Comparison of ENCODE assay signal across 12 cellular contexts in the genomic region with DNA sequence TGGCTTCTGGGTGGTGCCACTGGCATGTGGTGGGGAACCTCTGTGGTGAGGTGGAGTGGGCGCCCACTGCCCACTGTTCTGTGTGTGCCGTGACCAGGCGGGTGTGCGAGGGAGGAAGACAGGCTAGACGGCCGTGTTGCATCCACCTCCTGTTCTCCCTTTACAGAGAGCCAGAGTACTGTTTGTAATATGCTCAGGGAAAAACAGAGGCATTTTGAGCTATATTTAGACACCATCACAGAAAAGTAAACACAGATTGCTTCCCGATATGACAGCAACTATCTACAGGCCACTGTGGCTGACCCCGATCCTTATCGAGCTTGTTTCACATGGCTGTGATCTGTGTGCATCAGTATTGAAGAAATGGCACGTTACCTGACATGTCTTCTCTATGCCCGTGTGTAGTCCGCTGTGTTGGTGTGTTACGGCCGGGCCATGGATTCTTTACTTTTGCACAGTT. TPM values are rescaled to one million over a fixed set of nuclear protein-coding genes. Genes with fewer than 3 reads are reported as not detected.
A peak's percentile ranks its signal among the peaks of the same experiment; 100 is the strongest.
DNase-seq lines count a peak whose midpoint lies in the region; ATAC-seq and TF ChIP-seq lines count a peak whose summit lies in the region.
"Had no signal": no experiment of that assay in that cellular context is flagged by ENCODE, and none has a peak within 500 bp of the region (broad histone marks: within the 10 kb centered on the region; RNA-seq: fewer than 3 reads in every experiment).

No MANE protein-coding gene starts in this region.

- ATAC-seq in central memory CD8-positive, alpha-beta T cell (replicated peaks; ENCODE audit: extremely low read depth, poor library complexity, severe bottlenecking): peak; percentile 29
- no peak for ATAC-seq in memory B cell (ENCODE audit: low read depth)
- no peak for ATAC-seq in omental fat pad (ENCODE audit: low FRiP score)

- no peaks in the 10 kb centered on the region for H3K9me3 ChIP-seq in effector memory CD4-positive, alpha-beta T cell (ENCODE audit: control insufficient read depth, low read length)

- no peaks in the 10 kb centered on the region for H3K27me3 Mint-ChIP-seq in activated naive CD4-positive, alpha-beta T cell treated with anti-CD3 and anti-CD28 coated beads, Interleukin-2, amount 50 U/mL, for 24 hours
- no peaks in the 10 kb centered on the region for H3K27me3 Mint-ChIP-seq in activated naive CD4-positive, alpha-beta T cell treated with anti-CD3 and anti-CD28 coated beads, Interleukin-2, amount 10 ng/mL, durations not matched to agents 7 days and 5 days
- no peaks in the 10 kb centered on the region for H3K27me3 Mint-ChIP-seq in central memory CD8-positive, alpha-beta T cell
- H3K27me3 Mint-ChIP-seq in memory B cell (no peaks in the 10 kb centered on the region), type B pancreatic cell (no peaks in the 10 kb centered on the region)
- H3K27me3 Mint-ChIP-seq: activated CD4-positive, alpha-beta memory T cell treated with anti-CD3 and anti-CD28 coated beads, Interleukin-2, amount 10 ng/mL, durations not matched to agents 7 days and 5 days had no signal

- no peak for TF ChIP-seq CTCF in type B pancreatic cell (conservative IDR thresholded peaks at IDR 0.05)
- TF ChIP-seq CTCF in omental fat pad (IDR thresholded peaks at IDR 0.05): no peak

- no peaks in the 10 kb centered on the region for H3K9me3 Mint-ChIP-seq in activated naive CD4-positive, alpha-beta T cell treated with anti-CD3 and anti-CD28 coated beads, Interleukin-2, amount 50 U/mL, for 24 hours
- no peaks in the 10 kb centered on the region for H3K9me3 Mint-ChIP-seq in activated naive CD4-positive, alpha-beta T cell treated with anti-CD3 and anti-CD28 coated beads, Interleukin-2, amount 10 ng/mL, durations not matched to agents 7 days and 5 days
- H3K9me3 Mint-ChIP-seq in central memory CD8-positive, alpha-beta T cell: no peaks in the 10 kb centered on the region
- no peaks in the 10 kb centered on the region for H3K9me3 Mint-ChIP-seq in memory B cell
- H3K9me3 Mint-ChIP-seq in type B pancreatic cell: peaks cover 3% of the 10 kb centered on the region
- H3K9me3 Mint-ChIP-seq: activated CD4-positive, alpha-beta memory T cell treated with anti-CD3 and anti-CD28 coated beads, Interleukin-2, amount 10 ng/mL, durations not matched to agents 7 days and 5 days had no signal

- peak overlapping the region; percentile 52 for H3K27ac Mint-ChIP-seq in activated naive CD4-positive, alpha-beta T cell treated with anti-CD3 and anti-CD28 coated beads, Interleukin-2, amount 50 U/mL, for 24 hours
- no peak overlapping the region for H3K27ac Mint-ChIP-seq in activated naive CD4-positive, alpha-beta T cell treated with anti-CD3 and anti-CD28 coated beads, Interleukin-2, amount 10 ng/mL, durations not matched to agents 7 days and 5 days
- no peak overlapping the region for H3K27ac Mint-ChIP-seq in central memory CD8-positive, alpha-beta T cell (ENCODE audit: low read depth)
- H3K27ac Mint-ChIP-seq in memory B cell (peak overlapping the region; percentile 69), type B pancreatic cell (peak overlapping the region; percentile 39)
- H3K27ac Mint-ChIP-seq: activated CD4-positive, alpha-beta memory T cell treated with anti-CD3 and anti-CD28 coated beads, Interleukin-2, amount 10 ng/mL, durations not matched to agents 7 days and 5 days had no signal

- DNase-seq in activated naive CD4-positive, alpha-beta T cell treated with anti-CD3 and anti-CD28 coated beads, Interleukin-2, amount 10 ng/mL, durations not matched to agents 7 days and 5 days: no peak
- DNase-seq in central memory CD8-positive, alpha-beta T cell (ENCODE audit: low spot score in 2 of 2): no peak
- DNase-seq in memory B cell (ENCODE audit: low spot score in 2 of 2): no peak
- DNase-seq in type B pancreatic cell (ENCODE audit: extremely low spot score, unreplicated experiment): no peak
- DNase-seq in omental fat pad (ENCODE audit: low spot score): no peak
- DNase-seq in effector memory CD4-positive, alpha-beta T cell: no peak
- no peak for DNase-seq in activated naive CD4-positive, alpha-beta T cell treated with Interleukin-2 at 50 U/mL for 16 hours
- DNase-seq: activated CD4-positive, alpha-beta memory T cell treated with anti-CD3 and anti-CD28 coated beads, Interleukin-2, amount 10 ng/mL, durations not matched to agents 7 days and 5 days; effector CD4-positive, alpha-beta T cell; NCI-H1092; SW 1271 had no signal

- H3K4me1 Mint-ChIP-seq in activated naive CD4-positive, alpha-beta T cell treated with anti-CD3 and anti-CD28 coated beads, Interleukin-2, amount 50 U/mL, for 24 hours: peaks cover 92% of the 10 kb centered on the region
- H3K4me1 Mint-ChIP-seq in activated naive CD4-positive, alpha-beta T cell treated with anti-CD3 and anti-CD28 coated beads, Interleukin-2, amount 10 ng/mL, durations not matched to agents 7 days and 5 days: peaks cover 19% of the 10 kb centered on the region
- peaks cover 82% of the 10 kb centered on the region for H3K4me1 Mint-ChIP-seq in central memory CD8-positive, alpha-beta T cell
- H3K4me1 Mint-ChIP-seq in memory B cell (peaks cover 74% of the 10 kb centered on the region), type B pancreatic cell (ENCODE audit: unreplicated experiment) (peaks cover 66% of the 10 kb centered on the region)

- H3K36me3 ChIP-seq in effector memory CD4-positive, alpha-beta T cell (ENCODE audit: control insufficient read depth, insufficient read depth, low read length): no peaks in the 10 kb centered on the region

- H3K4me1 ChIP-seq in effector memory CD4-positive, alpha-beta T cell (ENCODE audit: control insufficient read depth, insufficient read depth, low read length, poor library complexity, severe bottlenecking): peaks cover 19% of the 10 kb centered on the region

- no peak overlapping the region for H3K4me3 Mint-ChIP-seq in activated naive CD4-positive, alpha-beta T cell treated with anti-CD3 and anti-CD28 coated beads, Interleukin-2, amount 50 U/mL, for 24 hours
- H3K4me3 Mint-ChIP-seq in activated naive CD4-positive, alpha-beta T cell treated with anti-CD3 and anti-CD28 coated beads, Interleukin-2, amount 10 ng/mL, durations not matched to agents 7 days and 5 days: no peak overlapping the region
- peak overlapping the region; percentile 19 for H3K4me3 Mint-ChIP-seq in central memory CD8-positive, alpha-beta T cell
- H3K4me3 Mint-ChIP-seq in memory B cell: no peak overlapping the region
- no peak overlapping the region for H3K4me3 Mint-ChIP-seq in type B pancreatic cell
- H3K4me3 Mint-ChIP-seq: activated CD4-positive, alpha-beta memory T cell treated with anti-CD3 and anti-CD28 coated beads, Interleukin-2, amount 10 ng/mL, durations not matched to agents 7 days and 5 days had no signal

- H3K4me3 ChIP-seq in effector memory CD4-positive, alpha-beta T cell (ENCODE audit: insufficient read depth, low read depth, low read length, poor library complexity, severe bottlenecking): no peak overlapping the region

- H3K27me3 ChIP-seq in effector memory CD4-positive, alpha-beta T cell (replicated peaks; ENCODE audit: control insufficient read depth, insufficient read depth, low read length, poor library complexity, severe bottlenecking): no peaks in the 10 kb centered on the region

- H3K27ac ChIP-seq in effector memory CD4-positive, alpha-beta T cell (ENCODE audit: insufficient read depth, low read length, poor library complexity, severe bottlenecking): no peak overlapping the region

- CTCF ChIA-PET in activated naive CD4-positive, alpha-beta T cell treated with anti-CD3 and anti-CD28 coated beads, Interleukin-2, amount 10 ng/mL, durations not matched to agents 7 days and 5 days (lab: Charles Lee): interaction anchor here (0.6 kb wide), 1 partner anchor 55 kb away, joined by 3 read pairs; no protein-coding TSS in a partner anchor

- peaks cover 6% of the 10 kb centered on the region for H3K36me3 Mint-ChIP-seq in activated naive CD4-positive, alpha-beta T cell treated with anti-CD3 and anti-CD28 coated beads, Interleukin-2, amount 50 U/mL, for 24 hours
- peaks cover 3% of the 10 kb centered on the region for H3K36me3 Mint-ChIP-seq in activated naive CD4-positive, alpha-beta T cell treated with anti-CD3 and anti-CD28 coated beads, Interleukin-2, amount 10 ng/mL, durations not matched to agents 7 days and 5 days
- H3K36me3 Mint-ChIP-seq in central memory CD8-positive, alpha-beta T cell (ENCODE audit: insufficient read depth): peaks cover 2% of the 10 kb centered on the region
- H3K36me3 Mint-ChIP-seq in memory B cell: peaks cover 9% of the 10 kb centered on the region
- H3K36me3 Mint-ChIP-seq in type B pancreatic cell: peaks cover 20% of the 10 kb centered on the region

RNA-seq across cellular contexts. Expression of a gene that starts 45.6 kb away (rescaled TPM):
- total RNA-seq in type B pancreatic cell (ENCODE audit: low replicate concordance) (66.2 and 97.2 TPM in 2 replicates), omental fat pad (100 to 1,000 TPM in 1 of 4 donors, 10 to 100 TPM in 3; 70.5 to 135 (median 78.2) TPM)

Comparison
In these comparisons a context has a peak if more than half of its experiments do, and no peak if none do; other contexts are left out.
1. H3K27ac Mint-ChIP-seq: peak in activated naive CD4-positive, alpha-beta T cell treated with anti-CD3 and anti-CD28 coated beads, Interleukin-2, amount 50 U/mL, for 24 hours (single experiment), memory B cell (single experiment) and type B pancreatic cell (single experiment); none in activated naive CD4-positive, alpha-beta T cell treated with anti-CD3 and anti-CD28 coated beads, Interleukin-2, amount 10 ng/mL, durations not matched to agents 7 days and 5 days (single experiment) and central memory CD8-positive, alpha-beta T cell (single experiment).